In genomic region chrX:153774576-153775292, GRCh38 we compare ENCODE assay signal across 22 cellular contexts. TPM values are rescaled to one million over a fixed set of nuclear protein-coding genes. Genes with fewer than 3 reads are reported as not detected.
DNase-seq lines count a peak whose midpoint lies in the region; ATAC-seq, FAIRE-seq and TF ChIP-seq lines count a peak whose summit lies in the region.
"Had no signal": no experiment of that assay in that cellular context is flagged by ENCODE, and none has a peak within 500 bp of the region (broad histone marks: within the 10 kb centered on the region; RNA-seq: fewer than 3 reads in every experiment).

No MANE protein-coding gene starts in this region.

- TF ChIP-seq CTCF in ovary (IDR thresholded peaks at IDR 0.05): no peak

- H3K36me3 Mint-ChIP-seq in activated naive CD8-positive, alpha-beta T cell treated with anti-CD3 and anti-CD28 coated beads, Interleukin-2, amount 10 ng/mL, durations not matched to agents 7 days and 5 days: no peaks in the 10 kb centered on the region
- no peaks in the 10 kb centered on the region for H3K36me3 Mint-ChIP-seq in activated naive CD8-positive, alpha-beta T cell treated with anti-CD3 and anti-CD28 coated beads for 36 hours

- no peak overlapping the region for H3K27ac ChIP-seq in ovary
- H3K27ac ChIP-seq: HL-60 had no signal

- H3K27me3 Mint-ChIP-seq in activated naive CD8-positive, alpha-beta T cell treated with anti-CD3 and anti-CD28 coated beads, Interleukin-2, amount 10 ng/mL, durations not matched to agents 7 days and 5 days: peaks cover 1% of the 10 kb centered on the region
- H3K27me3 Mint-ChIP-seq in activated naive CD8-positive, alpha-beta T cell treated with anti-CD3 and anti-CD28 coated beads for 36 hours: no peaks in the 10 kb centered on the region
- H3K27me3 Mint-ChIP-seq: CD4-positive, alpha-beta T cell had no signal

- POLR2A ChIA-PET in activated naive CD8-positive, alpha-beta T cell treated with anti-CD3 and anti-CD28 coated beads, Interleukin-2, amount 10 ng/mL, durations not matched to agents 7 days and 5 days (lab: Charles Lee): no interaction called here

- no peak for TF ChIP-seq EP300 in ovary (IDR thresholded peaks at IDR 0.05)

- no peak for FAIRE-seq in GM12892 (lab: Jason Lieb, UNC)
- FAIRE-seq: D721Med, G401.6, GM12891, GM19239 had no signal

- H3K27me3 ChIP-seq in ovary: no peaks in the 10 kb centered on the region

- WGBS in ovary, 3 donors: 92 to 93% (median 92%) methylated on average over 34 to 37 of the region's 37 CpGs

- H3K27ac Mint-ChIP-seq in activated naive CD8-positive, alpha-beta T cell treated with anti-CD3 and anti-CD28 coated beads, Interleukin-2, amount 10 ng/mL, durations not matched to agents 7 days and 5 days: no peak overlapping the region
- no peak overlapping the region for H3K27ac Mint-ChIP-seq in activated naive CD8-positive, alpha-beta T cell treated with anti-CD3 and anti-CD28 coated beads for 36 hours
- H3K27ac Mint-ChIP-seq: CD4-positive, alpha-beta T cell had no signal

- TF ChIP-seq POLR2A in GM12892 (IDR thresholded peaks at IDR 0.05; ENCODE audit: low read depth, low read length) (no peak), ovary (IDR thresholded peaks at IDR 0.05) (no peak)

- no peak for ATAC-seq in activated naive CD8-positive, alpha-beta T cell treated with anti-CD3 and anti-CD28 coated beads, Interleukin-2, amount 10 ng/mL, durations not matched to agents 7 days and 5 days (ENCODE audit: low read depth)
- no peak for ATAC-seq in left ventricle myocardium superior
- no peak for ATAC-seq in GM21576 (IDR thresholded peaks at IDR 0.05; ENCODE audit: unreplicated experiment)
- ATAC-seq in GM18870 (IDR thresholded peaks at IDR 0.05; ENCODE audit: unreplicated experiment): no peak

- H3K4me3 Mint-ChIP-seq in activated naive CD8-positive, alpha-beta T cell treated with anti-CD3 and anti-CD28 coated beads, Interleukin-2, amount 10 ng/mL, durations not matched to agents 7 days and 5 days: no peak overlapping the region
- no peak overlapping the region for H3K4me3 Mint-ChIP-seq in activated naive CD8-positive, alpha-beta T cell treated with anti-CD3 and anti-CD28 coated beads for 36 hours
- H3K4me3 Mint-ChIP-seq: CD4-positive, alpha-beta T cell had no signal

- peak; percentile 1 for DNase-seq in activated naive CD8-positive, alpha-beta T cell treated with anti-CD3 and anti-CD28 coated beads, Interleukin-2, amount 10 ng/mL, durations not matched to agents 7 days and 5 days
- DNase-seq in activated naive CD8-positive, alpha-beta T cell treated with anti-CD3 and anti-CD28 coated beads for 36 hours: no peak
- DNase-seq in GM12892 (ENCODE audit: insufficient read length): peak; percentile 22
- peak; percentile 8 for DNase-seq in left ventricle myocardium superior
- DNase-seq in ovary: peak in 3 of 5 donors; percentile 16 to 29 (median 17)
- DNase-seq in HCEC 1CT: no peak
- DNase-seq: AML-193; CD4-positive, alpha-beta T cell; DMS79 treated with DMSO at 0.1 percent for 48 hours; KG1; NCI-H1092 treated with DMSO at 0.1 percent for 48 hours; NCI-H1694 treated with DMSO at 0.1 percent for 48 hours; NCI-H446; NCI-H748 treated with DMSO at 0.1 percent for 48 hours; SHP77 had no signal

- intact Hi-C loops in left ventricle myocardium superior (cut with micrococcal nuclease) (no loop called here), ovary (cut with DNase I) (loop anchor here in 1 of 4 donors (5.0 kb wide), 1 partner anchor 1443 kb away; the partner anchor contains the start of gene VBP1)

- H3K4me3 ChIP-seq in ovary: no peak overlapping the region

- no peaks in the 10 kb centered on the region for H3K4me1 Mint-ChIP-seq in activated naive CD8-positive, alpha-beta T cell treated with anti-CD3 and anti-CD28 coated beads, Interleukin-2, amount 10 ng/mL, durations not matched to agents 7 days and 5 days
- H3K4me1 Mint-ChIP-seq in activated naive CD8-positive, alpha-beta T cell treated with anti-CD3 and anti-CD28 coated beads for 36 hours: no peaks in the 10 kb centered on the region

- no peaks in the 10 kb centered on the region for H3K36me3 ChIP-seq in ovary

- no peaks in the 10 kb centered on the region for H3K4me1 ChIP-seq in ovary (ENCODE audit: insufficient read depth)

- no peaks in the 10 kb centered on the region for H3K9me3 ChIP-seq in ovary

- H3K9me3 Mint-ChIP-seq in activated naive CD8-positive, alpha-beta T cell treated with anti-CD3 and anti-CD28 coated beads, Interleukin-2, amount 10 ng/mL, durations not matched to agents 7 days and 5 days: no peaks in the 10 kb centered on the region
- no peaks in the 10 kb centered on the region for H3K9me3 Mint-ChIP-seq in activated naive CD8-positive, alpha-beta T cell treated with anti-CD3 and anti-CD28 coated beads for 36 hours
- H3K9me3 Mint-ChIP-seq: CD4-positive, alpha-beta T cell had no signal

RNA-seq across cellular contexts. Expression of gene SRPK3, which starts 6.1 kb away (rescaled TPM):
- not detected for total RNA-seq in activated naive CD8-positive, alpha-beta T cell treated with anti-CD3 and anti-CD28 coated beads, Interleukin-2, amount 10 ng/mL, durations not matched to agents 7 days and 5 days
- total RNA-seq in activated naive CD8-positive, alpha-beta T cell treated with anti-CD3 and anti-CD28 coated beads for 36 hours: not detected
- polyA plus RNA-seq in GM12892 (2012; ENCODE audit: missing spikeins): 0.32 TPM
- total RNA-seq in left ventricle myocardium superior: 43.6 TPM
- 1 to 10 TPM; 1.1 to 2.1 (median 1.6) TPM for total RNA-seq in ovary
- polyA plus RNA-seq in ovary: under 1 TPM; 0.25 to 0.65 TPM
- total RNA-seq: CD4-positive, alpha-beta T cell had no signal

RNA-seq across cellular contexts. Expression of gene PLXNB3, which starts 10.7 kb away (rescaled TPM):
- total RNA-seq in activated naive CD8-positive, alpha-beta T cell treated with anti-CD3 and anti-CD28 coated beads, Interleukin-2, amount 10 ng/mL, durations not matched to agents 7 days and 5 days: 1 to 10 TPM; 1.3 to 2.1 TPM
- 1 to 10 TPM; 2.8 to 4.2 TPM for total RNA-seq in activated naive CD8-positive, alpha-beta T cell treated with anti-CD3 and anti-CD28 coated beads for 36 hours
- not detected for polyA plus RNA-seq in GM12892 (2012; ENCODE audit: missing spikeins)
- total RNA-seq in left ventricle myocardium superior (2.4 TPM), ovary (1 to 10 TPM in 3 of 7 donors, under 1 TPM in 4; 0.46 to 5.0 (median 0.95) TPM)
- 1 to 10 TPM in 1 of 2 donors, under 1 TPM in 1; 0.79 to 3.6 TPM for polyA plus RNA-seq in ovary
- total RNA-seq: CD4-positive, alpha-beta T cell had no signal

RNA-seq across cellular contexts. Expression of gene IDH3G, which starts 19.4 kb away (rescaled TPM):
- 10 to 100 TPM; 66.3 to 67.1 TPM for total RNA-seq in activated naive CD8-positive, alpha-beta T cell treated with anti-CD3 and anti-CD28 coated beads, Interleukin-2, amount 10 ng/mL, durations not matched to agents 7 days and 5 days
- total RNA-seq in activated naive CD8-positive, alpha-beta T cell treated with anti-CD3 and anti-CD28 coated beads for 36 hours: 10 to 100 TPM; 55.9 to 58.1 TPM
- polyA plus RNA-seq in GM12892 (2012; ENCODE audit: missing spikeins): 33.2 TPM
- total RNA-seq in left ventricle myocardium superior: 81.2 TPM
- 10 to 100 TPM; 48.5 to 58.5 (median 54.7) TPM for total RNA-seq in ovary
- polyA plus RNA-seq in ovary: 10 to 100 TPM; 41.3 to 44.2 TPM

RNA-seq across cellular contexts. Expression of gene SSR4, which starts 19.7 kb away (rescaled TPM):
- 100 to 1,000 TPM; 158 to 162 TPM for total RNA-seq in activated naive CD8-positive, alpha-beta T cell treated with anti-CD3 and anti-CD28 coated beads, Interleukin-2, amount 10 ng/mL, durations not matched to agents 7 days and 5 days
- total RNA-seq in activated naive CD8-positive, alpha-beta T cell treated with anti-CD3 and anti-CD28 coated beads for 36 hours: 100 to 1,000 TPM; 133 to 145 TPM
- 239 TPM for polyA plus RNA-seq in GM12892 (2012; ENCODE audit: missing spikeins)
- total RNA-seq in left ventricle myocardium superior (145 TPM), ovary (100 to 1,000 TPM; 123 to 181 (median 155) TPM)
- 100 to 1,000 TPM; 120 to 261 TPM for polyA plus RNA-seq in ovary

RNA-seq across cellular contexts. Expression of gene ABCD1, which starts 50.1 kb away (rescaled TPM):
- 10 to 100 TPM; 15.9 to 16.4 TPM for total RNA-seq in activated naive CD8-positive, alpha-beta T cell treated with anti-CD3 and anti-CD28 coated beads, Interleukin-2, amount 10 ng/mL, durations not matched to agents 7 days and 5 days
- total RNA-seq in activated naive CD8-positive, alpha-beta T cell treated with anti-CD3 and anti-CD28 coated beads for 36 hours: 1 to 10 TPM; 4.1 to 4.3 TPM
- 0.47 TPM for polyA plus RNA-seq in GM12892 (2012; ENCODE audit: missing spikeins)
- total RNA-seq in left ventricle myocardium superior (16.5 TPM), ovary (10 to 100 TPM in 1 of 7 donors, 1 to 10 TPM in 6; 6.1 to 11.1 (median 9.1) TPM)
- 1 to 10 TPM; 1.4 to 5.1 TPM for polyA plus RNA-seq in ovary

Comparison
In these comparisons a context has a peak if more than half of its experiments do, and no peak if none do; other contexts are left out.
1. DNase-seq: peak in activated naive CD8-positive, alpha-beta T cell treated with anti-CD3 and anti-CD28 coated beads, Interleukin-2, amount 10 ng/mL, durations not matched to agents 7 days and 5 days (single experiment), GM12892 (single experiment), left ventricle myocardium superior (single experiment) and ovary (3 of 5); none in activated naive CD8-positive, alpha-beta T cell treated with anti-CD3 and anti-CD28 coated beads for 36 hours (single experiment) and HCEC 1CT (single experiment).
2. RNA of gene SRPK3, which starts 6.1 kb away (total RNA-seq): 43.6 TPM in left ventricle myocardium superior (single experiment); 1.1 to 2.1 TPM in ovary, not detected in activated naive CD8-positive, alpha-beta T cell treated with anti-CD3 and anti-CD28 coated beads, Interleukin-2, amount 10 ng/mL, durations not matched to agents 7 days and 5 days and not detected in activated naive CD8-positive, alpha-beta T cell treated with anti-CD3 and anti-CD28 coated beads for 36 hours; every median in the first group is over 10 times any median in the second.